Comparison of ENCODE assay signal across 2 cellular contexts in genomic region chr21:44300262-44300959, GRCh38.
TF ChIP-seq lines count a peak whose summit lies in the region.

No MANE protein-coding gene starts in this region.

TF ChIP-seq in HEK293, 187 proteins besides CTCF, POLR2A, EP300 and RAD21 (continued from another document and continues in another):
- peak; percentile 71 for TF ChIP-seq ZSCAN5A (tag by site-specific recombination; IDR thresholded peaks at IDR 0.05)
- TF ChIP-seq MYNN (tag by site-specific recombination; IDR thresholded peaks at IDR 0.05; ENCODE audit: borderline replicate concordance), result no peak
- TF ChIP-seq ZNF561 (tag by site-specific recombination; IDR thresholded peaks at IDR 0.05; ENCODE audit: borderline replicate concordance), result peak; percentile 65; the same call in 1 of the 2 replicates
- TF ChIP-seq ZBTB10 (tag by site-specific recombination; IDR thresholded peaks at IDR 0.05), result peak; percentile 23; the same call in 1 of the 2 replicates
- TF ChIP-seq KLF7 (tag by site-specific recombination; IDR thresholded peaks at IDR 0.05; ENCODE audit: borderline replicate concordance), result peak; percentile 66
- peak; percentile 94 for TF ChIP-seq SP3 (tag by site-specific recombination; IDR thresholded peaks at IDR 0.05)
- TF ChIP-seq ZBTB8A (tag by site-specific recombination; IDR thresholded peaks at IDR 0.05), result peak; percentile 65
- TF ChIP-seq PRDM6 (tag by site-specific recombination; IDR thresholded peaks at IDR 0.05), result no peak
- peak; percentile 32; the same call in 1 of the 2 replicates for TF ChIP-seq ZIC2 (tag by site-specific recombination; IDR thresholded peaks at IDR 0.05)
- 0 out of 2 replicates have a peak, but pooled peaks have one; percentile 35 for TF ChIP-seq ZNF837 (tag by site-specific recombination; IDR thresholded peaks at IDR 0.05)
- peak; percentile 85 for TF ChIP-seq GLIS2 (tag by site-specific recombination; IDR thresholded peaks at IDR 0.05)
- peak; percentile 24; the same call in 1 of the 2 replicates for TF ChIP-seq KLF17 (tag by site-specific recombination; IDR thresholded peaks at IDR 0.05)
- peak; percentile 83 for TF ChIP-seq GLIS1 (tag by site-specific recombination; IDR thresholded peaks at IDR 0.05)
- TF ChIP-seq SP2 (tag by site-specific recombination; IDR thresholded peaks at IDR 0.05), result peak; percentile 83
- peak; percentile 53; the same call in 1 of the 2 replicates for TF ChIP-seq SP7 (tag by site-specific recombination; IDR thresholded peaks at IDR 0.05)
- no peak for TF ChIP-seq ZNF16 (tag by site-specific recombination; IDR thresholded peaks at IDR 0.05; ENCODE audit: low read depth)
- no peak for TF ChIP-seq ZNF416 (tag by site-specific recombination; IDR thresholded peaks at IDR 0.05)
- TF ChIP-seq ZNF239 (tag by site-specific recombination; IDR thresholded peaks at IDR 0.05), result no peak
- no peak for TF ChIP-seq ATF2 (tag by site-specific recombination; IDR thresholded peaks at IDR 0.05; ENCODE audit: low read depth)
- TF ChIP-seq KLF1 (tag by site-specific recombination; IDR thresholded peaks at IDR 0.05), result peak; percentile 77
- no peak for TF ChIP-seq ZNF544 (tag by site-specific recombination; IDR thresholded peaks at IDR 0.05)

TF ChIP-seq in HepG2, 621 proteins besides CTCF, POLR2A, EP300 and RAD21 (continued from another document and continues in another):
- TF ChIP-seq ZBTB4 (CRISPR knock-in tag; IDR thresholded peaks at IDR 0.05; ENCODE audit: borderline replicate concordance) (no peak), GRHL1 (CRISPR knock-in tag; conservative IDR thresholded peaks at IDR 0.05) (no peak), MAF1 (CRISPR knock-in tag; IDR thresholded peaks at IDR 0.05; ENCODE audit: borderline replicate concordance) (no peak), ZBED4 (CRISPR knock-in tag; IDR thresholded peaks at IDR 0.05; ENCODE audit: borderline replicate concordance) (no peak; the same call in 1 of the 2 replicates), PBX2 (CRISPR knock-in tag; IDR thresholded peaks at IDR 0.05) (no peak), DR1 (CRISPR knock-in tag; IDR thresholded peaks at IDR 0.05) (no peak), CC2D1A (CRISPR knock-in tag; IDR thresholded peaks at IDR 0.05) (no peak), LCORL (IDR thresholded peaks at IDR 0.05) (no peak), LCORL (CRISPR knock-in tag; IDR thresholded peaks at IDR 0.05) (no peak), RBFOX2 (IDR thresholded peaks at IDR 0.05; ENCODE audit: low read depth, low read length) (peak; percentile 79), ZNF543 (CRISPR knock-in tag; IDR thresholded peaks at IDR 0.05) (no peak), ZNF33A (CRISPR knock-in tag; IDR thresholded peaks at IDR 0.05; ENCODE audit: borderline replicate concordance) (no peak), SIN3A (IDR thresholded peaks at IDR 0.05; ENCODE audit: borderline replicate concordance, low read depth, low read length) (no peak), TBX2 (CRISPR knock-in tag; IDR thresholded peaks at IDR 0.05; ENCODE audit: borderline replicate concordance) (peak; percentile 53; the same call in 1 of the 2 replicates), THRA (CRISPR knock-in tag; IDR thresholded peaks at IDR 0.05; ENCODE audit: borderline replicate concordance) (no peak), ZNF563 (CRISPR knock-in tag; IDR thresholded peaks at IDR 0.05) (no peak), ELF3 (CRISPR knock-in tag; IDR thresholded peaks at IDR 0.05) (peak; percentile 34), ZNF598 (CRISPR knock-in tag; IDR thresholded peaks at IDR 0.05; ENCODE audit: borderline replicate concordance) (peak; percentile 73; the same call in 1 of the 2 replicates), SYNCRIP (IDR thresholded peaks at IDR 0.05; ENCODE audit: insufficient read depth, low read depth, low read length) (no peak), ZNF761 (CRISPR knock-in tag; conservative IDR thresholded peaks at IDR 0.05) (no peak), ATF7 (IDR thresholded peaks at IDR 0.05) (no peak), ATF7 (CRISPR knock-in tag; IDR thresholded peaks at IDR 0.05) (no peak), ZNF446 (CRISPR knock-in tag; IDR thresholded peaks at IDR 0.05) (0 out of 2 replicates have a peak, but pooled peaks have one; percentile 47), FOXJ3 (CRISPR knock-in tag; IDR thresholded peaks at IDR 0.05; ENCODE audit: borderline replicate concordance) (no peak), HNRNPLL (IDR thresholded peaks at IDR 0.05; ENCODE audit: low read depth, low read length, poor library complexity, severe bottlenecking) (no peak), RARA (CRISPR knock-in tag; IDR thresholded peaks at IDR 0.05) (no peak), ZNF234 (CRISPR knock-in tag; conservative IDR thresholded peaks at IDR 0.05) (no peak), KDM1A (CRISPR knock-in tag; IDR thresholded peaks at IDR 0.05) (no peak), TFE3 (CRISPR knock-in tag; IDR thresholded peaks at IDR 0.05) (no peak), ZBTB43 (CRISPR knock-in tag; conservative IDR thresholded peaks at IDR 0.05) (no peak), FOSL1 (CRISPR knock-in tag; IDR thresholded peaks at IDR 0.05; ENCODE audit: borderline replicate concordance) (no peak), POGK (CRISPR knock-in tag; conservative IDR thresholded peaks at IDR 0.05) (no peak), HOXD1 (CRISPR knock-in tag; IDR thresholded peaks at IDR 0.05) (no peak), ZNF513 (CRISPR knock-in tag; conservative IDR thresholded peaks at IDR 0.05) (no peak)
